Comparison of ENCODE assay signal across 7 cellular contexts in genomic region chr3:101629219-101629618, GRCh38.
"Had no signal": no experiment of that assay in that cellular context is flagged by ENCODE, and none has a peak within 500 bp of the region (broad histone marks: within the 10 kb centered on the region; RNA-seq: fewer than 3 reads in every experiment).

No MANE protein-coding gene starts in this region.

- H3K4me3 Mint-ChIP-seq: GM23338, H9, HFFc6, IgD-negative memory B cell had no signal

- H3K4me1 Mint-ChIP-seq: GM23338, IgD-negative memory B cell had no signal

- DNase-seq: H9, HCEC 1CT, HFFc6 had no signal

- ATAC-seq: GM23338, HepG2 had no signal

- H3K4me3 ChIP-seq: GM23338 had no signal

- H3K27me3 Mint-ChIP-seq: IgD-negative memory B cell had no signal

- H3K27ac Mint-ChIP-seq: GM23338, H9, HFFc6 had no signal

- H3K9me3 Mint-ChIP-seq: HFFc6 had no signal

- H3K27ac ChIP-seq: HL-60 had no signal
